In the genomic region with DNA sequence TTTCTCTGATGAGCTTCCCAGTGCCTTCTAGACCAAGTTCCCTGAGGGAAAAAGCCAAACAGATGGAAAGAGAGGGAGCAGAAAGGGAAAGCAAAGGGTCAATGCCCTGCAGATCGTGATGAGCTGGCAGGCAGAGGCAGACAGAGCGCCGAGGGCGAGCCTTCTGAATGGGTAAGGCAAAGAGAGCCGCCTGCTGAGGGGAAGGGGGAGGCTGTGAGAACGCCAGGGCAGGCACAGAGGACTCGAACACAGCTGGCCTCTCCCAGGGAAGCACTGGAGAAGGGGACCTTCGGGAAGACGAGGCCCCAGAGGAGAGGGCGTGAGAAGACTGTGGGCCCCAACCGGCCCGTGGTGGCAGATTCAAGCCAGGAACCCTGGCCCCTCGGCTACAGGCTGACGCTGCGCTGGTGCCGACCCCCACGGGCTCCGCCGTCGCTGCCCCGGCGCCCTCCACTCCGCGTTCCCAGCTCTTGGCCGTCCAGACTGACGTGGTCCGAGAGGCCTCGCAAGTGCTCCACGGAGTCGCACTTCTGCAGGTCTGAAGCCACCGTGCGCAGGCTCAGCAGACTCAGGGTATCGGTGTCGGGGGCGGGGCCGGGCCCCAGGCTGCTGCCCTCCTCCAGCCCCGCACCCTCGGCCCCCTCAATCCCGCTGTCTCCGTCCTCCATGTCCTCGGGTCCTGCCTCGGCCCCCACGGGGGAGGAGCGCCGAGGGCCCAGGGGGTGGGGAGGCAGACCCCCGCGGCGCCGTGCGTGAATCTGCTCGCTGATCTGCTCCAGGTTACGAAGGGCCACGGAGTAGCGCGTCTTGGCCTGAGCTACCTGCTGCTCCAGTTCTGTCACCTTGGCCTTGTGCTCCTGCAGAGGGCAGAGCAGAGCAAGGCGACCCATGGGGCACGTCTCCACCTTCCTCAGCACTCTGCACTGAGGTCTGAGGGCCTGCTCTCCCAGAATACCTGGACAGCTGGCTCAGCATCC, we compare ENCODE assay signal across 1 cellular context.
TF ChIP-seq lines count a peak whose summit lies in the region.

No MANE protein-coding gene starts in this region.

TF ChIP-seq in H1, 55 proteins besides CTCF, POLR2A, EP300 and RAD21:
- TF ChIP-seq POLR2AphosphoS5 (IDR thresholded peaks at IDR 0.05; ENCODE audit: low read depth, low read length) (0 out of 2 replicates have a peak, but pooled peaks have one; percentile 8), CHD1 (IDR thresholded peaks at IDR 0.05; ENCODE audit: low read depth, low read length) (no peak)
TF ChIP-seq in H1: peak in this region for 1.
